Comparison of ENCODE assay signal across 22 cellular contexts in genomic region chr15:42749266-42749665, GRCh38.
"Had no signal": no experiment of that assay in that cellular context is flagged by ENCODE, and none has a peak within 500 bp of the region (broad histone marks: within the 10 kb centered on the region; RNA-seq: fewer than 3 reads in every experiment).

No MANE protein-coding gene starts in this region.

- H2AFZ ChIP-seq: neural progenitor cell had no signal

- H3K27me3 Mint-ChIP-seq: progenitor cell of endocrine pancreas; stimulated activated naive B cell treated with anti-CD40 and anti-IgM and Interleukin-4, amounts not matched to agents 10 μg/mL and 1 μg/mL and 100 μg/mL, for 72 hours had no signal

- H3K4me3 ChIP-seq: dorsolateral prefrontal cortex, heart right ventricle, mucosa of descending colon, neural progenitor cell, pancreas, right lobe of liver, stomach, thoracic aorta had no signal

- H3K27ac Mint-ChIP-seq: natural killer cell; neural progenitor cell; progenitor cell of endocrine pancreas; stimulated activated naive B cell treated with anti-CD40 and anti-IgM and Interleukin-4, amounts not matched to agents 10 μg/mL and 1 μg/mL and 100 μg/mL, for 72 hours had no signal

- H3K9me3 ChIP-seq: mucosa of descending colon, pancreas, right lobe of liver, stomach had no signal

- H3K27ac ChIP-seq: heart right ventricle, neural progenitor cell, pancreas, right lobe of liver, stomach, thoracic aorta had no signal

- H3K4me2 ChIP-seq: neural progenitor cell had no signal

- H3K9ac ChIP-seq: neural progenitor cell had no signal

- ATAC-seq: heart right ventricle; left lobe of liver; mucosa of descending colon; natural killer cell; pancreas; right lobe of liver; stimulated activated naive B cell treated with anti-CD40 and anti-IgM and Interleukin-4, amounts not matched to agents 10 μg/mL and 1 μg/mL and 100 μg/mL, for 72 hours had no signal

- H3K27me3 ChIP-seq: dorsolateral prefrontal cortex, heart right ventricle, neural progenitor cell, pancreas, right lobe of liver, stomach had no signal

- H3K4me1 ChIP-seq: heart right ventricle, neural progenitor cell, pancreas, stomach had no signal

- H3K36me3 ChIP-seq: neural progenitor cell, right lobe of liver had no signal

- H3K4me3 Mint-ChIP-seq: natural killer cell; neural progenitor cell; stimulated activated naive B cell treated with anti-CD40 and anti-IgM and Interleukin-4, amounts not matched to agents 10 μg/mL and 1 μg/mL and 100 μg/mL, for 72 hours had no signal

- DNase-seq: cortex of kidney; dorsolateral prefrontal cortex; effector CD8-positive, alpha-beta T cell; heart right ventricle; islet precursor cell; mammary epithelial cell; mucosa of descending colon; natural killer cell; nucleus accumbens; pancreas; retina; right lobe of liver; stimulated activated CD4-positive, alpha-beta T cell treated with anti-CD3 and anti-CD28 coated beads, Interleukin-2, amount 100 ng/mL, for 24 hours; stimulated activated CD4-positive, alpha-beta T cell treated with anti-CD3 and anti-CD28 coated beads, Interleukin-4, amount 100 ng/mL, for 4 hours; stimulated activated naive B cell treated with anti-CD40 and anti-IgM and Interleukin-4, amounts not matched to agents 10 μg/mL and 1 μg/mL and 100 μg/mL, for 72 hours; stomach; substantia nigra; trophoblast cell had no signal

- H3K4me1 Mint-ChIP-seq: neural progenitor cell; stimulated activated naive B cell treated with anti-CD40 and anti-IgM and Interleukin-4, amounts not matched to agents 10 μg/mL and 1 μg/mL and 100 μg/mL, for 72 hours had no signal
